In the genomic region with DNA sequence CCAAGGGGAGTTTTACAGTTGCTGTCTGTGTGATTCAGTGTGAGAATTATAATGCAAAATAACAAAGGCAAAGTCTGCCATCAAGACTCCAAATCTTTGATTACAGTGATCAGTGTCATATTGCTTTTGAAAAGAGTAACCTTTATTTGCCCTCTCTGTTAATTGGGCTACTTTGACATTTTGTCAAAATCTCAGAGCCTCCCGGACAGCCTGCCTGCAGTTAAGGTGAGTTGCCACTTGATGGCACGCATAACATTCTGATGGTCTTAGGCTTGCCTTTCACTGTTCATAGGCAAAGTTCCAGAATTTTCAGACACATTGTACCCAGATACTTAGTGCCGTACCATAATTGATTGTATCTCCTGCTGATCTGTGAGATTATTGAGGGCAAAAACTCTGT, we compare ENCODE assay signal across 8 cellular contexts.
DNase-seq lines count a peak whose midpoint lies in the region; ATAC-seq and TF ChIP-seq lines count a peak whose summit lies in the region.

No MANE protein-coding gene starts in this region.

- H3K27ac Mint-ChIP-seq in Calu3 (ENCODE audit: unreplicated experiment) = no peak overlapping the region
- H3K27ac Mint-ChIP-seq in GM23338 = no peak overlapping the region

- no peaks in the 10 kb centered on the region for H3K27me3 Mint-ChIP-seq in Calu3 (ENCODE audit: unreplicated experiment)
- H3K27me3 Mint-ChIP-seq in GM23338 (ENCODE audit: insufficient read depth, low read depth, poor library complexity) = peaks cover 2% of the 10 kb centered on the region

- H3K4me3 ChIP-seq in GM23338 (no peak overlapping the region), fibroblast of villous mesenchyme (ENCODE audit: low read depth, low read length) (no peak overlapping the region)

- H3K9me2 ChIP-seq in GM23338 (ENCODE audit: insufficient read depth) = no peaks in the 10 kb centered on the region; the same call in 1 of the 2 replicates

- BruUV-seq in Calu3 (replicated peaks; lab: Mats Ljungman, UMichigan) = no TSS peak

- H3K79me2 ChIP-seq in GM23338 (replicated peaks; ENCODE audit: insufficient read depth) = no peaks in the 10 kb centered on the region

- intact Hi-C loops in Calu3 (cut with micrococcal nuclease; ENCODE audit: unreplicated experiment) = loop anchor here (1.0 to 10.0 kb wide), 3 partner anchors 451 to 1430 kb away; no protein-coding TSS in a partner anchor

- H3F3A ChIP-seq in GM23338 (replicated peaks; ENCODE audit: low read depth) = no peaks in the 10 kb centered on the region

- H3K27me3 ChIP-seq in GM23338 (ENCODE audit: insufficient read depth) = no peaks in the 10 kb centered on the region

- H3K4me3 Mint-ChIP-seq in Calu3 (ENCODE audit: low read depth, unreplicated experiment) = no peak overlapping the region
- H3K4me3 Mint-ChIP-seq in GM23338 = no peak overlapping the region

- no peak overlapping the region for H3K27ac ChIP-seq in GM23338 (ENCODE audit: low read depth)

- peak; percentile 53 for ATAC-seq in GM23338

- no peaks in the 10 kb centered on the region for H3K36me3 ChIP-seq in GM23338 (ENCODE audit: insufficient read depth)

- H3K9me3 Mint-ChIP-seq in Calu3 (ENCODE audit: low read depth, unreplicated experiment) (no peaks in the 10 kb centered on the region), GM23338 (no peaks in the 10 kb centered on the region)

- no peaks in the 10 kb centered on the region for H4K20me1 ChIP-seq in GM23338 (replicated peaks; ENCODE audit: insufficient read depth)

- H3K36me3 Mint-ChIP-seq in Calu3 (ENCODE audit: insufficient read depth, unreplicated experiment) = no peaks in the 10 kb centered on the region
- no peaks in the 10 kb centered on the region; the same call in 2 of the 3 replicates for H3K36me3 Mint-ChIP-seq in GM23338 (ENCODE audit: low read depth)

- H2AFZ ChIP-seq in GM23338 = no peak overlapping the region

- H3K4me1 Mint-ChIP-seq in Calu3 (ENCODE audit: low read depth, unreplicated experiment) (peaks cover 21% of the 10 kb centered on the region), GM23338 (peaks cover 8% of the 10 kb centered on the region; the same call in 2 of the 3 replicates)

- CTCF ChIA-PET in Calu3 (lab: Charles Lee) = no interaction called here

- no peak overlapping the region for H3K4me2 ChIP-seq in GM23338

- TF ChIP-seq CTCF in Calu3 (IDR thresholded peaks at IDR 0.05; ENCODE audit: unreplicated experiment) (peak; percentile 63), GM23338 (conservative IDR thresholded peaks at IDR 0.05; ENCODE audit: low read depth in 2 of 2) (peak; percentile 75 to 85), fibroblast of villous mesenchyme (IDR thresholded peaks at IDR 0.05; ENCODE audit: insufficient read depth, low read depth, low read length) (peak; percentile 35)

- peak; percentile 40 for DNase-seq in Calu3
- DNase-seq in GM23338 (ENCODE audit: low spot score) = peak; percentile 65
- DNase-seq in NCI-H82 treated with DMSO at 0.1 percent for 48 hours (lab: John Stamatoyannopoulos, UW; ENCODE audit: unreplicated experiment) = peak; percentile 2
- DNase-seq in fibroblast of villous mesenchyme (ENCODE audit: low read depth) = no peak
- no peak for DNase-seq in activated CD4-positive, CD25-positive, alpha-beta regulatory T cell treated with anti-CD3 and anti-CD28 coated beads, Interleukin-2, amount 50 U/mL, for 72 hours
- DNase-seq in hepatic stellate cell (ENCODE audit: low spot score) = no peak
- DNase-seq in C1 segment of cervical spinal cord (lab: John Stamatoyannopoulos, UW) = no peak
- DNase-seq in NCI-H2107 treated with DMSO at 0.1 percent for 48 hours (lab: John Stamatoyannopoulos, UW; ENCODE audit: unreplicated experiment) = no peak

- no peaks in the 10 kb centered on the region for H3K4me1 ChIP-seq in GM23338 (ENCODE audit: insufficient read depth)

TF ChIP-seq in GM23338, 12 proteins besides CTCF, POLR2A, EP300 and RAD21 (continues in another document):
- TF ChIP-seq ETS1 (IDR thresholded peaks at IDR 0.05) (no peak), ZNF331 (CRISPR knock-in tag; IDR thresholded peaks at IDR 0.05; ENCODE audit: low read depth) (no peak), CREB1 (CRISPR knock-in tag; IDR thresholded peaks at IDR 0.05; ENCODE audit: low read depth) (no peak), EZH2 (IDR thresholded peaks at IDR 0.05; ENCODE audit: low read depth, unreplicated experiment) (no peak), STAT1 (IDR thresholded peaks at IDR 0.05; ENCODE audit: unreplicated experiment) (no peak), POLR2AphosphoS5 (IDR thresholded peaks at IDR 0.05; ENCODE audit: low read depth) (no peak), JUNB (IDR thresholded peaks at IDR 0.05; ENCODE audit: unreplicated experiment) (no peak), ZNF114 (CRISPR knock-in tag; IDR thresholded peaks at IDR 0.05) (no peak), NANOG (IDR thresholded peaks at IDR 0.05; ENCODE audit: borderline replicate concordance) (no peak)
- TF ChIP-seq, protein P1, sequence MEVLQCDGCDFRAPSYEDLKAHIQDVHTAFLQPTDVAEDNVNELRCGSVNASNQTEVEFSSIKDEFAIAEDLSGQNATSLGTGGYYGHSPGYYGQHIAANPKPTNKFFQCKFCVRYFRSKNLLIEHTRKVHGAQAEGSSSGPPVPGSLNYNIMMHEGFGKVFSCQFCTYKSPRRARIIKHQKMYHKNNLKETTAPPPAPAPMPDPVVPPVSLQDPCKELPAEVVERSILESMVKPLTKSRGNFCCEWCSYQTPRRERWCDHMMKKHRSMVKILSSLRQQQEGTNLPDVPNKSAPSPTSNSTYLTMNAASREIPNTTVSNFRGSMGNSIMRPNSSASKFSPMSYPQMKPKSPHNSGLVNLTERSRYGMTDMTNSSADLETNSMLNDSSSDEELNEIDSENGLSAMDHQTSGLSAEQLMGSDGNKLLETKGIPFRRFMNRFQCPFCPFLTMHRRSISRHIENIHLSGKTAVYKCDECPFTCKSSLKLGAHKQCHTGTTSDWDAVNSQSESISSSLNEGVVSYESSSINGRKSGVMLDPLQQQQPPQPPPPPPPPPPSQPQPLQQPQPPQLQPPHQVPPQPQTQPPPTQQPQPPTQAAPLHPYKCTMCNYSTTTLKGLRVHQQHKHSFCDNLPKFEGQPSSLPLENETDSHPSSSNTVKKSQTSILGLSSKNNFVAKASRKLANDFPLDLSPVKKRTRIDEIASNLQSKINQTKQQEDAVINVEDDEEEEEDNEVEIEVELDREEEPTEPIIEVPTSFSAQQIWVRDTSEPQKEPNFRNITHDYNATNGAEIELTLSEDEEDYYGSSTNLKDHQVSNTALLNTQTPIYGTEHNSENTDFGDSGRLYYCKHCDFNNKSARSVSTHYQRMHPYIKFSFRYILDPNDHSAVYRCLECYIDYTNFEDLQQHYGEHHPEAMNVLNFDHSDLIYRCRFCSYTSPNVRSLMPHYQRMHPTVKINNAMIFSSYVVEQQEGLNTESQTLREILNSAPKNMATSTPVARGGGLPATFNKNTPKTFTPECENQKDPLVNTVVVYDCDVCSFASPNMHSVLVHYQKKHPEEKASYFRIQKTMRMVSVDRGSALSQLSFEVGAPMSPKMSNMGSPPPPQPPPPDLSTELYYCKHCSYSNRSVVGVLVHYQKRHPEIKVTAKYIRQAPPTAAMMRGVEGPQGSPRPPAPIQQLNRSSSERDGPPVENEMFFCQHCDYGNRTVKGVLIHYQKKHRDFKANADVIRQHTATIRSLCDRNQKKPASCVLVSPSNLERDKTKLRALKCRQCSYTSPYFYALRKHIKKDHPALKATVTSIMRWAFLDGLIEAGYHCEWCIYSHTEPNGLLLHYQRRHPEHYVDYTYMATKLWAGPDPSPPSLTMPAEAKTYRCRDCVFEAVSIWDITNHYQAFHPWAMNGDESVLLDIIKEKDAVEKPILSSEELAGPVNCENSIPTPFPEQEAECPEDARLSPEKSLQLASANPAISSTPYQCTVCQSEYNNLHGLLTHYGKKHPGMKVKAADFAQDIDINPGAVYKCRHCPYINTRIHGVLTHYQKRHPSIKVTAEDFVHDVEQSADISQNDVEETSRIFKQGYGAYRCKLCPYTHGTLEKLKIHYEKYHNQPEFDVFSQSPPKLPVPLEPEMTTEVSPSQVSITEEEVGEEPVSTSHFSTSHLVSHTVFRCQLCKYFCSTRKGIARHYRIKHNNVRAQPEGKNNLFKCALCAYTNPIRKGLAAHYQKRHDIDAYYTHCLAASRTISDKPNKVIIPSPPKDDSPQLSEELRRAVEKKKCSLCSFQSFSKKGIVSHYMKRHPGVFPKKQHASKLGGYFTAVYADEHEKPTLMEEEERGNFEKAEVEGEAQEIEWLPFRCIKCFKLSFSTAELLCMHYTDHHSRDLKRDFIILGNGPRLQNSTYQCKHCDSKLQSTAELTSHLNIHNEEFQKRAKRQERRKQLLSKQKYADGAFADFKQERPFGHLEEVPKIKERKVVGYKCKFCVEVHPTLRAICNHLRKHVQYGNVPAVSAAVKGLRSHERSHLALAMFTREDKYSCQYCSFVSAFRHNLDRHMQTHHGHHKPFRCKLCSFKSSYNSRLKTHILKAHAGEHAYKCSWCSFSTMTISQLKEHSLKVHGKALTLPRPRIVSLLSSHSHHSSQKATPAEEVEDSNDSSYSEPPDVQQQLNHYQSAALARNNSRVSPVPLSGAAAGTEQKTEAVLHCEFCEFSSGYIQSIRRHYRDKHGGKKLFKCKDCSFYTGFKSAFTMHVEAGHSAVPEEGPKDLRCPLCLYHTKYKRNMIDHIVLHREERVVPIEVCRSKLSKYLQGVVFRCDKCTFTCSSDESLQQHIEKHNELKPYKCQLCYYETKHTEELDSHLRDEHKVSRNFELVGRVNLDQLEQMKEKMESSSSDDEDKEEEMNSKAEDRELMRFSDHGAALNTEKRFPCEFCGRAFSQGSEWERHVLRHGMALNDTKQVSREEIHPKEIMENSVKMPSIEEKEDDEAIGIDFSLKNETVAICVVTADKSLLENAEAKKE (CRISPR knock-in tag; IDR thresholded peaks at IDR 0.05) = no peak

Comparison
In these comparisons a context has a peak if more than half of its experiments do, and no peak if none do; other contexts are left out.
1. DNase-seq: peak in Calu3 (single experiment), GM23338 (single experiment) and NCI-H82 treated with DMSO at 0.1 percent for 48 hours (single experiment); none in fibroblast of villous mesenchyme (single experiment), activated CD4-positive, CD25-positive, alpha-beta regulatory T cell treated with anti-CD3 and anti-CD28 coated beads, Interleukin-2, amount 50 U/mL, for 72 hours (single experiment), hepatic stellate cell (single experiment), C1 segment of cervical spinal cord (0 of 14) and NCI-H2107 treated with DMSO at 0.1 percent for 48 hours (single experiment).
2. Peak in every context shown above with its lines, with median percentiles within 50 percentile points of each other: CTCF ChIP-seq.